In genomic region chr16:23863511-23864422, GRCh38 we compare ENCODE assay signal across 9 cellular contexts. TPM values are rescaled to one million over a fixed set of nuclear protein-coding genes. Genes with fewer than 3 reads are reported as not detected.
DNase-seq lines count a peak whose midpoint lies in the region; ATAC-seq and TF ChIP-seq lines count a peak whose summit lies in the region.
"Had no signal": no experiment of that assay in that cellular context is flagged by ENCODE, and none has a peak within 500 bp of the region (broad histone marks: within the 10 kb centered on the region; RNA-seq: fewer than 3 reads in every experiment).

No MANE protein-coding gene starts in this region.

- POLR2A ChIA-PET in activated CD4-positive, alpha-beta memory T cell treated with anti-CD3 and anti-CD28 coated beads, Interleukin-2, amount 10 ng/mL, durations not matched to agents 7 days and 5 days (lab: Charles Lee), result interaction anchor here (0.6 to 2.1 kb wide), 12 partner anchors 15 to 86 kb away, joined by 3 to 8 read pairs (median 4); partner anchors contain the start of gene PRKCB

- H3K9me3 Mint-ChIP-seq in CD14-positive monocyte, result peaks cover 0 to 1% (median 0%) of the 10 kb centered on the region in 7 donors
- no peaks in the 10 kb centered on the region for H3K9me3 Mint-ChIP-seq in activated CD4-positive, alpha-beta memory T cell treated with anti-CD3 and anti-CD28 coated beads, Interleukin-2, amount 10 ng/mL, durations not matched to agents 7 days and 5 days
- H3K9me3 Mint-ChIP-seq in stimulated activated memory B cell treated with anti-CD40 and anti-IgM and Interleukin-4, amounts not matched to agents 10 μg/mL and 1 μg/mL and 100 μg/mL, for 72 hours, result no peaks in the 10 kb centered on the region

- H3K27me3 Mint-ChIP-seq in CD14-positive monocyte (ENCODE audit: low read depth in 3 of 3), result no peaks in the 10 kb centered on the region
- no peaks in the 10 kb centered on the region for H3K27me3 Mint-ChIP-seq in activated CD4-positive, alpha-beta memory T cell treated with anti-CD3 and anti-CD28 coated beads, Interleukin-2, amount 10 ng/mL, durations not matched to agents 7 days and 5 days
- no peaks in the 10 kb centered on the region for H3K27me3 Mint-ChIP-seq in stimulated activated memory B cell treated with anti-CD40 and anti-IgM and Interleukin-4, amounts not matched to agents 10 μg/mL and 1 μg/mL and 100 μg/mL, for 72 hours

- intact Hi-C loops in CD14-positive monocyte (cut with micrococcal nuclease), result no loop called here

- H3K4me3 Mint-ChIP-seq in CD14-positive monocyte, result peak overlapping the region; percentile 79 to 87
- peak overlapping the region; percentile 75 for H3K4me3 Mint-ChIP-seq in activated CD4-positive, alpha-beta memory T cell treated with anti-CD3 and anti-CD28 coated beads, Interleukin-2, amount 10 ng/mL, durations not matched to agents 7 days and 5 days
- peak overlapping the region; percentile 77 for H3K4me3 Mint-ChIP-seq in stimulated activated memory B cell treated with anti-CD40 and anti-IgM and Interleukin-4, amounts not matched to agents 10 μg/mL and 1 μg/mL and 100 μg/mL, for 72 hours

- CTCF ChIA-PET in activated CD4-positive, alpha-beta memory T cell treated with anti-CD3 and anti-CD28 coated beads, Interleukin-2, amount 10 ng/mL, durations not matched to agents 7 days and 5 days (lab: Charles Lee), result interaction anchor here (0.7 to 2.8 kb wide), 9 partner anchors 10 to 178 kb away, joined by 3 to 7 read pairs (median 4); partner anchors contain the start of gene PRKCB

- peaks cover 3 to 6% of the 10 kb centered on the region in 2 donors for H3K36me3 Mint-ChIP-seq in CD14-positive monocyte
- H3K36me3 Mint-ChIP-seq in activated CD4-positive, alpha-beta memory T cell treated with anti-CD3 and anti-CD28 coated beads, Interleukin-2, amount 10 ng/mL, durations not matched to agents 7 days and 5 days (ENCODE audit: low read depth), result peaks cover 18% of the 10 kb centered on the region
- peaks cover 20% of the 10 kb centered on the region for H3K36me3 Mint-ChIP-seq in stimulated activated memory B cell treated with anti-CD40 and anti-IgM and Interleukin-4, amounts not matched to agents 10 μg/mL and 1 μg/mL and 100 μg/mL, for 72 hours

- DNase-seq in CD14-positive monocyte (ENCODE audit: low spot score), result no peak
- peak; percentile 41 for DNase-seq in activated CD4-positive, alpha-beta memory T cell treated with anti-CD3 and anti-CD28 coated beads, Interleukin-2, amount 10 ng/mL, durations not matched to agents 7 days and 5 days
- DNase-seq in foreskin melanocyte, result no peak
- no peak for DNase-seq in EL
- no peak for DNase-seq in NCI-H1105 treated with DMSO at 0.1 percent for 48 hours (lab: John Stamatoyannopoulos, UW)

- ATAC-seq in GM19324 (IDR thresholded peaks at IDR 0.05; ENCODE audit: low FRiP score, unreplicated experiment) (peak; percentile 80), HG03280 (IDR thresholded peaks at IDR 0.05; ENCODE audit: unreplicated experiment) (peak; percentile 73)
- ATAC-seq in stimulated activated memory B cell treated with anti-CD40 and anti-IgM and Interleukin-4, amounts not matched to agents 10 μg/mL and 1 μg/mL and 100 μg/mL, for 72 hours, result peak; percentile 93

- peak overlapping the region; percentile 88 to 98 (median 94) for H3K27ac Mint-ChIP-seq in CD14-positive monocyte
- H3K27ac Mint-ChIP-seq in activated CD4-positive, alpha-beta memory T cell treated with anti-CD3 and anti-CD28 coated beads, Interleukin-2, amount 10 ng/mL, durations not matched to agents 7 days and 5 days, result peak overlapping the region; percentile 88
- peak overlapping the region; percentile 86 for H3K27ac Mint-ChIP-seq in stimulated activated memory B cell treated with anti-CD40 and anti-IgM and Interleukin-4, amounts not matched to agents 10 μg/mL and 1 μg/mL and 100 μg/mL, for 72 hours

- no peak for TF ChIP-seq CTCF in CD14-positive monocyte (IDR thresholded peaks at IDR 0.05)

- H3K4me1 Mint-ChIP-seq in CD14-positive monocyte, result peaks cover 91% of the 10 kb centered on the region
- H3K4me1 Mint-ChIP-seq in activated CD4-positive, alpha-beta memory T cell treated with anti-CD3 and anti-CD28 coated beads, Interleukin-2, amount 10 ng/mL, durations not matched to agents 7 days and 5 days, result peaks cover 74% of the 10 kb centered on the region
- H3K4me1 Mint-ChIP-seq in stimulated activated memory B cell treated with anti-CD40 and anti-IgM and Interleukin-4, amounts not matched to agents 10 μg/mL and 1 μg/mL and 100 μg/mL, for 72 hours, result peaks cover 79% of the 10 kb centered on the region

RNA-seq across cellular contexts. Expression of gene PRKCB, which starts 28.0 kb away (rescaled TPM):
- 10 to 100 TPM; 57.4 to 87.4 TPM for polyA plus RNA-seq in CD14-positive monocyte
- 10 to 100 TPM; 77.3 to 81.4 TPM for total RNA-seq in activated CD4-positive, alpha-beta memory T cell treated with anti-CD3 and anti-CD28 coated beads, Interleukin-2, amount 10 ng/mL, durations not matched to agents 7 days and 5 days
- total RNA-seq: pulmonary artery endothelial cell had no signal
